10 cellular contexts compared by ENCODE assay signal in the genomic region with DNA sequence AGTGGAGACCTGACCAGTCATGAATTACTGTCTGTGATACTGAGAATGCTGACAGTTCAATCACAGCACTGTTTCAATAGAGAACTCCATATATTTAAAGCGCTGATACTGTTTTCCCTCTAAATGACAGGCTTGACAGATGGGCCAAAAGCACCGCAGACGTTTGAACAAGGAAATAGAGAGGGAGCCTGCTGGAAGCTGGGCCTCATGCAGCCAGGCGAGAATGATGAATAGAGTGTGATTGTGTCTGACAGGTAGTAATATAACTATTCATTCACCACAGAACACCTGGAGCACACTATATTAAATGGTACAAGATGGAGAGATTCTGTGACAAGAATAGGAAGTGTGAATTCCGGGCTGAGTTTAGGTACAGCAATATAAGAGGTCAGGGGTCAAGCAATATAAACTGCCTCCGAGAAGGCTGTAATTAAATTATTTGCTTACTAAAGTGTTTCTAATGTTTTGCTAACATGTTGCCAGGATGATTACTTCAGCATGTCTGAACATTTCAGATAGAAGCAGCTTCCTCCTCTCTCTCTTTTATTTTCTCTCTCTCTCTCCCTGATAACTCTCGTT.
A peak's percentile ranks its signal among the peaks of the same experiment; 100 is the strongest.
DNase-seq lines count a peak whose midpoint lies in the region; ATAC-seq and TF ChIP-seq lines count a peak whose summit lies in the region.
"Had no signal": no experiment of that assay in that cellular context is flagged by ENCODE, and none has a peak within 500 bp of the region (broad histone marks: within the 10 kb centered on the region; RNA-seq: fewer than 3 reads in every experiment).

No MANE protein-coding gene starts in this region.

- no peaks in the 10 kb centered on the region for H3K4me1 Mint-ChIP-seq in natural killer cell

- H3K9me3 Mint-ChIP-seq in natural killer cell, result no peaks in the 10 kb centered on the region
- H3K9me3 Mint-ChIP-seq: CD14-positive monocyte had no signal

- ATAC-seq in left colon (peak; percentile 90), natural killer cell (no peak), GM18867 (IDR thresholded peaks at IDR 0.05; ENCODE audit: unreplicated experiment) (no peak)

- no peaks in the 10 kb centered on the region for H3K27me3 Mint-ChIP-seq in natural killer cell (ENCODE audit: low read depth in 2 of 2)

- H3K27ac Mint-ChIP-seq in natural killer cell, result no peak overlapping the region
- H3K27ac Mint-ChIP-seq: CD14-positive monocyte had no signal

- peak; percentile 88 for DNase-seq in DMS 273 (lab: John Stamatoyannopoulos, UW; ENCODE audit: unreplicated experiment)
- peak; percentile 88 for DNase-seq in NCI-H1694 treated with DMSO at 0.1 percent for 48 hours (lab: John Stamatoyannopoulos, UW)
- DNase-seq in SHP77 (lab: John Stamatoyannopoulos, UW), result peak; percentile 60 to 73
- DNase-seq in left colon, result peak; percentile 43 to 56
- DNase-seq in natural killer cell, result no peak
- DNase-seq in dedifferentiated amniotic fluid mesenchymal stem cell (ENCODE audit: extremely low spot score), result no peak
- no peak for DNase-seq in HuH-7.5 (ENCODE audit: low spot score)
- DNase-seq: activated CD4-positive, alpha-beta T cell treated with anti-CD3 and anti-CD28 coated beads, Interleukin-2, amount 50 U/mL, for 1 hour had no signal

- TF ChIP-seq CTCF in natural killer cell (IDR thresholded peaks at IDR 0.05), result no peak

- H3K36me3 Mint-ChIP-seq in natural killer cell, result no peaks in the 10 kb centered on the region
- H3K36me3 Mint-ChIP-seq: CD14-positive monocyte had no signal

- no peak overlapping the region for H3K4me3 Mint-ChIP-seq in natural killer cell
- H3K4me3 Mint-ChIP-seq: CD14-positive monocyte had no signal

- intact Hi-C loops in left colon (cut with DNase I, micrococcal nuclease), result no loop called here
- intact Hi-C loops in natural killer cell (cut with micrococcal nuclease), result no loop called here

Comparison
In these comparisons a context has a peak if more than half of its experiments do, and no peak if none do; other contexts are left out.
1. DNase-seq: peak in DMS 273 (single experiment), NCI-H1694 treated with DMSO at 0.1 percent for 48 hours (single experiment), SHP77 (2 of 2) and left colon (2 of 2); none in natural killer cell (single experiment), dedifferentiated amniotic fluid mesenchymal stem cell (single experiment) and HuH-7.5 (single experiment).